ENCODE assay signal across 17 cellular contexts in the genomic region with DNA sequence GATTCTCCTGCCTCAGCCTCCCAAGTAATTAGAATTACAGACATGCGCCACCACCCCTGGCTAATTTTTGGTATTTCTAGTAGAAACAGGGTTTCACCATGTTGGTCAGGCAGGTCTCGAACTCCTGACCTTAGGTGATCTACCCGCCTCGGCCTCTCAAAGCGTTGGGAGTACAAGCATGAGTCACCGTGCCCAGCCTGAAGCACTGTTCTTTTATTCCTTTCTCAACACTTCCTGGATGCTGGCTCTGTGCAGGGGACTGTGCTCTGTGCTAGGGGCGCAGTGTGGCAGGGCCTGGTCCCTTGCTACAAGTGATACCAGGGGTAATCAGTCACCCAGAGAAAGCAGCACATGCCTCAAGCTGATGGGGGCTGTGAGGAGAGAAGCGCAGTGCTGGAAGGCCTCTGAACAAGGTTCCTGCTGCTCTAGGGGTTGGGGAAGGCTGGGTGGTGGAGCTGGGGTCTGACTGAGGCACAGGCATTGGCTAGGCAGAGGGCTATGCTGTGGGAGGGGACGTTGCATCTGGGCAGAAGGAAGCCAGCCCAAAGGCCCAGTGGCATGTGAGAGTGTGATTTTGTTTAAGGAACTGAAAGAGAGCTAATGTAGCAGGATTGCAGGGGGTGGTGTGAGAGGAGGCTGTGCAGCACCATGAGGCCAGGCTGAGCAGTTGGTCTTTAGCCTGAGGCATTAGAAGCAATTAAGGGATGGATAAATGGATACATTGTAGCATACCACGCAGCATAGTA. TPM values are rescaled to one million over a fixed set of nuclear protein-coding genes. Genes with fewer than 3 reads are reported as not detected.
A peak's percentile ranks its signal among the peaks of the same experiment; 100 is the strongest.
DNase-seq lines count a peak whose midpoint lies in the region; ATAC-seq and TF ChIP-seq lines count a peak whose summit lies in the region.
"Had no signal": no experiment of that assay in that cellular context is flagged by ENCODE, and none has a peak within 500 bp of the region (broad histone marks: within the 10 kb centered on the region; RNA-seq: fewer than 3 reads in every experiment).

No MANE protein-coding gene starts in this region.

- intact Hi-C loops in OCI-LY7 (cut with micrococcal nuclease; ENCODE audit: unreplicated experiment): no loop called here
- intact Hi-C loops in naive thymus-derived CD4-positive, alpha-beta T cell (cut with micrococcal nuclease): no loop called here

- no peak overlapping the region for H3K4me3 ChIP-seq in GM12865 (ENCODE audit: low read depth, low read length)
- no peak overlapping the region for H3K4me3 ChIP-seq in OCI-LY7 (ENCODE audit: low read depth, low read length, poor library complexity, severe bottlenecking)
- no peak overlapping the region for H3K4me3 ChIP-seq in naive thymus-derived CD4-positive, alpha-beta T cell (ENCODE audit: low read length)
- H3K4me3 ChIP-seq in gastroesophageal sphincter: no peak overlapping the region

- no peaks in the 10 kb centered on the region for H4K20me1 ChIP-seq in OCI-LY7 (ENCODE audit: insufficient read depth, low read length)

- no peak for TF ChIP-seq EP300 in gastroesophageal sphincter (IDR thresholded peaks at IDR 0.05)

- H3K4me2 ChIP-seq in OCI-LY7 (ENCODE audit: low read length): no peak overlapping the region

- H3K27me3 Mint-ChIP-seq in naive thymus-derived CD4-positive, alpha-beta T cell: no peaks in the 10 kb centered on the region
- no peaks in the 10 kb centered on the region for H3K27me3 Mint-ChIP-seq in activated naive CD4-positive, alpha-beta T cell treated with anti-CD3 and anti-CD28 coated beads, Interleukin-2, amount 10 ng/mL, durations not matched to agents 7 days and 5 days
- H3K27me3 Mint-ChIP-seq in T-cell: no peaks in the 10 kb centered on the region
- H3K27me3 Mint-ChIP-seq: CD4-positive, alpha-beta T cell had no signal

- no peak overlapping the region for H3K4me3 Mint-ChIP-seq in naive thymus-derived CD4-positive, alpha-beta T cell
- no peak overlapping the region for H3K4me3 Mint-ChIP-seq in activated naive CD4-positive, alpha-beta T cell treated with anti-CD3 and anti-CD28 coated beads, Interleukin-2, amount 10 ng/mL, durations not matched to agents 7 days and 5 days
- no peak overlapping the region for H3K4me3 Mint-ChIP-seq in T-cell
- H3K4me3 Mint-ChIP-seq: CD4-positive, alpha-beta T cell; WTC11 had no signal

- BruUV-seq in OCI-LY7 (replicated peaks; lab: Mats Ljungman, UMichigan): no TSS peak

- H3K27me3 ChIP-seq in naive thymus-derived CD4-positive, alpha-beta T cell (ENCODE audit: control insufficient read depth in 2 of 2, insufficient read depth in 2 of 2, low read length in 2 of 2): no peaks in the 10 kb centered on the region
- H3K27me3 ChIP-seq in gastroesophageal sphincter: no peaks in the 10 kb centered on the region

- H3K79me2 ChIP-seq in OCI-LY7 (ENCODE audit: insufficient read depth, low read depth, low read length): no peaks in the 10 kb centered on the region

- CTCF ChIA-PET in OCI-LY7 (lab: Charles Lee; ENCODE audit: unreplicated experiment) (no interaction called here), T-cell (lab: Charles Lee) (no interaction called here)
- CTCF ChIA-PET in naive thymus-derived CD4-positive, alpha-beta T cell (lab: Charles Lee): interaction anchor here (0.6 kb wide), 1 partner anchor 105 kb away, joined by 3 read pairs; no protein-coding TSS in a partner anchor
- CTCF ChIA-PET in activated naive CD4-positive, alpha-beta T cell treated with anti-CD3 and anti-CD28 coated beads, Interleukin-2, amount 10 ng/mL, durations not matched to agents 7 days and 5 days (lab: Charles Lee): no interaction called here

- ATAC-seq in naive thymus-derived CD4-positive, alpha-beta T cell: no peak
- ATAC-seq in gastroesophageal sphincter (no peak), T-cell (replicated peaks in 1 of 4) (no peak)
- ATAC-seq: Right ventricle myocardium inferior, WTC11 had no signal

- POLR2A ChIA-PET in OCI-LY7 (lab: Charles Lee) (interaction anchor here (0.6 kb wide), 1 partner anchor 37 kb away, joined by 3 read pairs; no protein-coding TSS in a partner anchor), T-cell (lab: Charles Lee) (no interaction called here)
- POLR2A ChIA-PET in naive thymus-derived CD4-positive, alpha-beta T cell (lab: Charles Lee): interaction anchor here (0.7 kb wide), 1 partner anchor 43 kb away, joined by 3 read pairs; a partner anchor contains a TSS

- H3K27ac ChIP-seq in OCI-LY7 (ENCODE audit: low read depth, low read length, poor library complexity, severe bottlenecking) (peak overlapping the region; percentile 8), gastroesophageal sphincter (no peak overlapping the region)
- no peak overlapping the region for H3K27ac ChIP-seq in naive thymus-derived CD4-positive, alpha-beta T cell (ENCODE audit: low read depth, low read length)

- peaks cover 10% of the 10 kb centered on the region for H3K4me1 ChIP-seq in OCI-LY7 (ENCODE audit: insufficient read depth, low read length, poor library complexity, severe bottlenecking)
- H3K4me1 ChIP-seq in naive thymus-derived CD4-positive, alpha-beta T cell (ENCODE audit: control insufficient read depth in 2 of 2, insufficient read depth in 2 of 2, low read length in 2 of 2): no peaks in the 10 kb centered on the region
- peaks cover 0 to 8% (median 0%) of the 10 kb centered on the region in 3 donors for H3K4me1 ChIP-seq in gastroesophageal sphincter

- H2AFZ ChIP-seq in OCI-LY7 (ENCODE audit: low read length): no peak overlapping the region

- WGBS in gastroesophageal sphincter (ENCODE audit: low coverage in 1 of 2), 2 donors: 71 to 94% methylated on average over 6 to 7 of the region's 10 CpGs

- TF ChIP-seq POLR2A in gastroesophageal sphincter (IDR thresholded peaks at IDR 0.05): no peak

- peaks cover 0 to 4% (median 0%) of the 10 kb centered on the region in 7 donors for H3K4me1 Mint-ChIP-seq in naive thymus-derived CD4-positive, alpha-beta T cell
- H3K4me1 Mint-ChIP-seq in activated naive CD4-positive, alpha-beta T cell treated with anti-CD3 and anti-CD28 coated beads, Interleukin-2, amount 10 ng/mL, durations not matched to agents 7 days and 5 days: no peaks in the 10 kb centered on the region
- H3K4me1 Mint-ChIP-seq in T-cell: peaks cover 0 to 4% (median 0%) of the 10 kb centered on the region in 3 donors
- H3K4me1 Mint-ChIP-seq: WTC11 had no signal

- DNase-seq in GM12865 (ENCODE audit: low read depth) (peak; percentile 54), HCEC 1CT (peak; percentile 9), OCI-LY7 (ENCODE audit: low spot score) (peak; percentile 68), NCI-H1092 (lab: John Stamatoyannopoulos, UW) (no peak), T-cell (no peak)
- no peak for DNase-seq in naive thymus-derived CD4-positive, alpha-beta T cell
- no peak for DNase-seq in activated naive CD4-positive, alpha-beta T cell treated with anti-CD3 and anti-CD28 coated beads, Interleukin-2, amount 10 ng/mL, durations not matched to agents 7 days and 5 days
- DNase-seq: CD4-positive, alpha-beta T cell; Kasumi-1; NCI-H345; stimulated activated CD4-positive, alpha-beta T cell treated with anti-CD3 and anti-CD28 coated beads, Interleukin-4, amount 100 ng/mL, for 4 hours had no signal

- peak overlapping the region in 5 of 9 donors; percentile 5 to 58 (median 43) for H3K27ac Mint-ChIP-seq in naive thymus-derived CD4-positive, alpha-beta T cell
- no peak overlapping the region for H3K27ac Mint-ChIP-seq in activated naive CD4-positive, alpha-beta T cell treated with anti-CD3 and anti-CD28 coated beads, Interleukin-2, amount 10 ng/mL, durations not matched to agents 7 days and 5 days
- peak overlapping the region in 1 of 2 donors; percentile 24 for H3K27ac Mint-ChIP-seq in T-cell
- H3K27ac Mint-ChIP-seq: CD4-positive, alpha-beta T cell; WTC11 had no signal

- no peaks in the 10 kb centered on the region for H3K9me3 Mint-ChIP-seq in naive thymus-derived CD4-positive, alpha-beta T cell
- H3K9me3 Mint-ChIP-seq in activated naive CD4-positive, alpha-beta T cell treated with anti-CD3 and anti-CD28 coated beads, Interleukin-2, amount 10 ng/mL, durations not matched to agents 7 days and 5 days: no peaks in the 10 kb centered on the region
- H3K9me3 Mint-ChIP-seq in T-cell: no peaks in the 10 kb centered on the region
- H3K9me3 Mint-ChIP-seq: CD4-positive, alpha-beta T cell; WTC11 had no signal

- H3K9me3 ChIP-seq in OCI-LY7 (ENCODE audit: low read length) (no peaks in the 10 kb centered on the region), gastroesophageal sphincter (no peaks in the 10 kb centered on the region)
- H3K9me3 ChIP-seq in naive thymus-derived CD4-positive, alpha-beta T cell (ENCODE audit: control insufficient read depth in 2 of 3, low read length in 3 of 3): no peaks in the 10 kb centered on the region

- TF ChIP-seq CTCF in GM12865 (IDR thresholded peaks at IDR 0.05; ENCODE audit: insufficient read depth, low read depth, low read length, missing control alignments): no peak
- TF ChIP-seq CTCF in OCI-LY7 (conservative IDR thresholded peaks at IDR 0.05; ENCODE audit: low read length): no peak
- TF ChIP-seq CTCF in gastroesophageal sphincter (IDR thresholded peaks at IDR 0.05): no peak

- H3K36me3 Mint-ChIP-seq in naive thymus-derived CD4-positive, alpha-beta T cell: peaks cover 24 to 71% (median 38%) of the 10 kb centered on the region in 5 donors
- H3K36me3 Mint-ChIP-seq in activated naive CD4-positive, alpha-beta T cell treated with anti-CD3 and anti-CD28 coated beads, Interleukin-2, amount 10 ng/mL, durations not matched to agents 7 days and 5 days: peaks cover 52% of the 10 kb centered on the region
- peaks cover 69% of the 10 kb centered on the region for H3K36me3 Mint-ChIP-seq in T-cell

- peaks cover 88% of the 10 kb centered on the region for H3K36me3 ChIP-seq in OCI-LY7 (ENCODE audit: insufficient read depth, low read length)
- peaks cover 6 to 89% (median 20%) of the 10 kb centered on the region in 3 experiments for H3K36me3 ChIP-seq in naive thymus-derived CD4-positive, alpha-beta T cell (ENCODE audit: control insufficient read depth in 2 of 3, insufficient read depth in 3 of 3, low read length in 3 of 3)
- peaks cover 0 to 88% of the 10 kb centered on the region in 2 donors for H3K36me3 ChIP-seq in gastroesophageal sphincter

- H3K9me2 ChIP-seq in OCI-LY7 (ENCODE audit: insufficient read depth, low read length): no peaks in the 10 kb centered on the region

RNA-seq across cellular contexts. Expression of a gene that starts 42.5 kb away (rescaled TPM):
- total RNA-seq in OCI-LY7 (2014; rRNA removed; shearing (Covaris generic)): 64.5 and 73.0 TPM in 2 replicates
- 76.9 and 87.0 TPM in 2 replicates for total RNA-seq in OCI-LY7 (2022)
- 100 to 1,000 TPM; 140 to 150 (median 145) TPM for total RNA-seq in naive thymus-derived CD4-positive, alpha-beta T cell
- polyA plus RNA-seq in naive thymus-derived CD4-positive, alpha-beta T cell: 10 to 100 TPM; 10.2 to 14.7 TPM
- total RNA-seq in gastroesophageal sphincter: 10 to 100 TPM; 37.9 to 75.4 (median 52.1) TPM
- total RNA-seq in T-cell: 100 to 1,000 TPM; 134 to 158 (median 145) TPM

RNA-seq across cellular contexts. Expression of a gene that starts 48.4 kb away (rescaled TPM):
- not detected in 2 replicates for total RNA-seq in OCI-LY7 (2014; rRNA removed; shearing (Covaris generic))
- total RNA-seq in OCI-LY7 (2022): not detected in 2 replicates
- not detected for total RNA-seq in naive thymus-derived CD4-positive, alpha-beta T cell
- not detected for polyA plus RNA-seq in naive thymus-derived CD4-positive, alpha-beta T cell
- total RNA-seq in gastroesophageal sphincter: under 1 TPM in 1 of 4 donors, not detected in 3; 0.23 TPM
- total RNA-seq in T-cell: not detected
- total RNA-seq: CD4-positive, alpha-beta T cell; endothelial cell of umbilical vein; mononuclear cell; Right ventricle myocardium inferior; subcutaneous adipose tissue; WTC11 had no signal
- polyA plus RNA-seq: endothelial cell of umbilical vein had no signal

Comparison
In these comparisons a context has a peak if more than half of its experiments do, and no peak if none do; other contexts are left out.
1. DNase-seq: peak in GM12865 (single experiment), HCEC 1CT (single experiment) and OCI-LY7 (single experiment); none in naive thymus-derived CD4-positive, alpha-beta T cell (0 of 9), activated naive CD4-positive, alpha-beta T cell treated with anti-CD3 and anti-CD28 coated beads, Interleukin-2, amount 10 ng/mL, durations not matched to agents 7 days and 5 days (single experiment), NCI-H1092 (single experiment) and T-cell (0 of 34).
2. POLR2A ChIA-PET loops: an anchor here in OCI-LY7 (0.6 kb wide) and naive thymus-derived CD4-positive, alpha-beta T cell (0.7 kb wide); none called in T-cell.